15 cellular contexts compared by ENCODE assay signal in genomic region chr2:13650586-13651180, GRCh38.
DNase-seq lines count a peak whose midpoint lies in the region; ATAC-seq and TF ChIP-seq lines count a peak whose summit lies in the region.
"Had no signal": no experiment of that assay in that cellular context is flagged by ENCODE, and none has a peak within 500 bp of the region (broad histone marks: within the 10 kb centered on the region; RNA-seq: fewer than 3 reads in every experiment).

No MANE protein-coding gene starts in this region.

- H3K36me3 ChIP-seq in BE2C = no peaks in the 10 kb centered on the region
- H3K36me3 ChIP-seq in OCI-LY7 (ENCODE audit: insufficient read depth, low read length) = no peaks in the 10 kb centered on the region
- no peaks in the 10 kb centered on the region for H3K36me3 ChIP-seq in gastroesophageal sphincter

- DNase-seq in BE2C = peak; percentile 39
- DNase-seq in OCI-LY7 (ENCODE audit: low spot score) = peak; percentile 24
- no peak for DNase-seq in COR-L47 (lab: John Stamatoyannopoulos, UW)
- DNase-seq in dedifferentiated amniotic fluid mesenchymal stem cell (ENCODE audit: extremely low spot score) = no peak
- no peak for DNase-seq in NCI-H2029 treated with DMSO at 0.1 percent for 48 hours (lab: John Stamatoyannopoulos, UW)
- DNase-seq: activated naive CD4-positive, alpha-beta T cell; body of pancreas; C1 segment of cervical spinal cord; left ventricle myocardium superior; NCI-H2081 treated with DMSO at 0.1 percent for 48 hours; stimulated activated naive CD8-positive, alpha-beta T cell treated with anti-CD3 and anti-CD28 coated beads, Interleukin-15, amount 100 ng/mL, for 72 hours; T-helper 9 cell had no signal

- no peaks in the 10 kb centered on the region for H3K27me3 ChIP-seq in BE2C
- H3K27me3 ChIP-seq in gastroesophageal sphincter = no peaks in the 10 kb centered on the region
- H3K27me3 ChIP-seq: body of pancreas had no signal

- TF ChIP-seq CTCF in BE2C (IDR thresholded peaks at IDR 0.05; ENCODE audit: low read depth, low read length) = peak; percentile 55
- TF ChIP-seq CTCF in GM12874 (IDR thresholded peaks at IDR 0.05; ENCODE audit: insufficient read depth, low read depth, low read length) = peak; percentile 12; the same call in 1 of the 2 replicates
- peak; percentile 44 for TF ChIP-seq CTCF in OCI-LY7 (conservative IDR thresholded peaks at IDR 0.05; ENCODE audit: low read length)
- no peak for TF ChIP-seq CTCF in gastroesophageal sphincter (IDR thresholded peaks at IDR 0.05)

- H3K4me3 ChIP-seq in BE2C (ENCODE audit: low read depth, low read length) = no peak overlapping the region
- H3K4me3 ChIP-seq in OCI-LY7 (ENCODE audit: low read depth, low read length, poor library complexity, severe bottlenecking) = no peak overlapping the region
- H3K4me3 ChIP-seq in gastroesophageal sphincter = no peak overlapping the region
- H3K4me3 ChIP-seq: body of pancreas had no signal

- no peaks in the 10 kb centered on the region for H3K9me2 ChIP-seq in OCI-LY7 (ENCODE audit: insufficient read depth, low read length)

- whole genome bisulfite sequencing in gastroesophageal sphincter (ENCODE audit: low coverage in 1 of 2), 2 donors = 54 to 57% methylated on average over 2 to 3 of the region's 3 CpGs

- H3K27ac ChIP-seq in OCI-LY7 (ENCODE audit: low read depth, low read length, poor library complexity, severe bottlenecking) (no peak overlapping the region), gastroesophageal sphincter (no peak overlapping the region)
- H3K27ac ChIP-seq: body of pancreas had no signal

- no peak overlapping the region for H3K4me2 ChIP-seq in OCI-LY7 (ENCODE audit: low read length)

- BruUV-seq in OCI-LY7 (replicated peaks; lab: Mats Ljungman, UMichigan) = no TSS peak

- no peak for TF ChIP-seq POLR2A in gastroesophageal sphincter (IDR thresholded peaks at IDR 0.05)

- CTCF ChIA-PET in OCI-LY7 (lab: Charles Lee; ENCODE audit: unreplicated experiment) = no interaction called here

- POLR2A ChIA-PET in OCI-LY7 (lab: Charles Lee) = no interaction called here

- H3K4me1 ChIP-seq in BE2C (peaks cover 4% of the 10 kb centered on the region; the same call in 1 of the 2 replicates), OCI-LY7 (ENCODE audit: insufficient read depth, low read length, poor library complexity, severe bottlenecking) (no peaks in the 10 kb centered on the region), gastroesophageal sphincter (no peaks in the 10 kb centered on the region)
- H3K4me1 ChIP-seq: body of pancreas had no signal

- no peaks in the 10 kb centered on the region for H3K9me3 ChIP-seq in BE2C
- no peaks in the 10 kb centered on the region; the same call in 1 of the 2 replicates for H3K9me3 ChIP-seq in OCI-LY7 (ENCODE audit: low read length)
- H3K9me3 ChIP-seq in gastroesophageal sphincter = no peaks in the 10 kb centered on the region
- H3K9me3 ChIP-seq: body of pancreas had no signal

- ATAC-seq in esophagus mucosa = peak; percentile 57
- ATAC-seq in gastroesophageal sphincter = no peak
- ATAC-seq: body of pancreas; left ventricle myocardium superior; stimulated activated naive CD8-positive, alpha-beta T cell treated with anti-CD3 and anti-CD28 coated beads, Interleukin-15, amount 100 ng/mL, for 72 hours had no signal

- no peaks in the 10 kb centered on the region for H4K20me1 ChIP-seq in OCI-LY7 (ENCODE audit: insufficient read depth, low read length)

- H2AFZ ChIP-seq in OCI-LY7 (ENCODE audit: low read length) = no peak overlapping the region

- intact Hi-C loops in OCI-LY7 (cut with micrococcal nuclease; ENCODE audit: unreplicated experiment) = no loop called here

- TF ChIP-seq EP300 in gastroesophageal sphincter (IDR thresholded peaks at IDR 0.05) = no peak

- no peaks in the 10 kb centered on the region for H3K79me2 ChIP-seq in OCI-LY7 (ENCODE audit: insufficient read depth, low read depth, low read length)

Comparison
In these comparisons a context has a peak if more than half of its experiments do, and no peak if none do; other contexts are left out.
1. DNase-seq: peak in BE2C (single experiment) and OCI-LY7 (single experiment); none in COR-L47 (single experiment), dedifferentiated amniotic fluid mesenchymal stem cell (single experiment) and NCI-H2029 treated with DMSO at 0.1 percent for 48 hours (single experiment).
2. CTCF ChIP-seq: peak in BE2C (single experiment), GM12874 (single experiment) and OCI-LY7 (single experiment); none in gastroesophageal sphincter (0 of 4).